Comparison of ENCODE assay signal across 9 cellular contexts in genomic region chr3:38458796-38459498, GRCh38. TPM values are rescaled to one million over a fixed set of nuclear protein-coding genes. Genes with fewer than 3 reads are reported as not detected.
A peak's percentile ranks its signal among the peaks of the same experiment; 100 is the strongest.
DNase-seq lines count a peak whose midpoint lies in the region; ATAC-seq and TF ChIP-seq lines count a peak whose summit lies in the region.
"Had no signal": no experiment of that assay in that cellular context is flagged by ENCODE, and none has a peak within 500 bp of the region (broad histone marks: within the 10 kb centered on the region; RNA-seq: fewer than 3 reads in every experiment).

No MANE protein-coding gene starts in this region.

- H3K27me3 ChIP-seq in prostate gland (replicated peaks; ENCODE audit: insufficient read depth) = no peaks in the 10 kb centered on the region

- no peaks in the 10 kb centered on the region for H3K9me3 ChIP-seq in prostate gland
- no peaks in the 10 kb centered on the region for H3K9me3 ChIP-seq in T-helper 17 cell (ENCODE audit: control insufficient read depth, low read length, poor library complexity, severe bottlenecking)

- intact Hi-C loops in prostate gland (cut with DNase I) = loop anchor here (5.0 kb wide), 1 partner anchor 33 kb away; no protein-coding TSS in a partner anchor

- no peak overlapping the region for H3K4me3 Mint-ChIP-seq in T-helper 17 cell

- H3K36me3 ChIP-seq in prostate gland = no peaks in the 10 kb centered on the region

- H3K36me3 Mint-ChIP-seq in T-helper 17 cell (ENCODE audit: low read depth) = peaks cover 2% of the 10 kb centered on the region

- peaks cover 11% of the 10 kb centered on the region for H3K4me1 Mint-ChIP-seq in T-helper 17 cell

- H3K27ac Mint-ChIP-seq in T-helper 17 cell = no peak overlapping the region

- no peak for TF ChIP-seq CTCF in prostate gland (IDR thresholded peaks at IDR 0.05)

- H3K4me3 ChIP-seq in prostate gland = peak overlapping the region in 1 of 2 donors; percentile 20

- H3K27ac ChIP-seq in prostate gland = peak overlapping the region; percentile 56 to 62

- TF ChIP-seq POLR2A in prostate gland (IDR thresholded peaks at IDR 0.05) = peak; percentile 39

- WGBS in prostate gland = 46% methylated on average over 13 of the region's 13 CpGs

- no peaks in the 10 kb centered on the region for H3K27me3 Mint-ChIP-seq in T-helper 17 cell

- no peak for ATAC-seq in T-helper 17 cell

- peaks cover 13% of the 10 kb centered on the region for H3K4me1 ChIP-seq in prostate gland (replicated peaks)

- DNase-seq in Daoy (ENCODE audit: low read depth) (peak; percentile 77), SHP77 treated with DMSO at 0.1 percent for 48 hours (lab: John Stamatoyannopoulos, UW) (peak; percentile 2), fibroblast of the conjunctiva (ENCODE audit: low read depth) (peak; percentile 26), prostate gland (ENCODE audit: low spot score) (peak; percentile 72), T-helper 17 cell (no peak), NCI-H128 (lab: John Stamatoyannopoulos, UW; ENCODE audit: unreplicated experiment) (no peak), SKM-1 (lab: John Stamatoyannopoulos, UW; ENCODE audit: unreplicated experiment) (no peak), activated gamma-delta T cell (lab: John Stamatoyannopoulos, UW) (no peak)
- DNase-seq: DMS53 had no signal

RNA-seq across cellular contexts. Expression of gene ACVR2B, which starts 5.3 kb away (rescaled TPM):
- 2.9 and 3.7 TPM in 2 replicates for total RNA-seq in Daoy (2014; rRNA removed; shearing (Covaris generic))
- 10 to 100 TPM in 1 of 2 donors, 1 to 10 TPM in 1; 5.8 to 24.3 TPM for total RNA-seq in prostate gland
- total RNA-seq in T-helper 17 cell = 1 to 10 TPM; 6.6 to 6.7 TPM

RNA-seq across cellular contexts. Expression of gene EXOG, which starts 37.2 kb away (rescaled TPM):
- total RNA-seq in Daoy (2014; rRNA removed; shearing (Covaris generic)) = 4.3 and 12.6 TPM in 2 replicates
- total RNA-seq in prostate gland (10 to 100 TPM in 1 of 2 donors, 1 to 10 TPM in 1; 6.4 to 12.4 TPM), T-helper 17 cell (10 to 100 TPM; 20.9 to 21.3 TPM)

Comparison
In these comparisons a context has a peak if more than half of its experiments do, and no peak if none do; other contexts are left out.
1. DNase-seq: peak in Daoy (single experiment), SHP77 treated with DMSO at 0.1 percent for 48 hours (single experiment), fibroblast of the conjunctiva (single experiment) and prostate gland (single experiment); none in T-helper 17 cell (0 of 3), NCI-H128 (single experiment), SKM-1 (single experiment) and activated gamma-delta T cell (single experiment).